9 cellular contexts compared by ENCODE assay signal in genomic region chr16:16143038-16143763, GRCh38.
DNase-seq lines count a peak whose midpoint lies in the region; ATAC-seq, FAIRE-seq and TF ChIP-seq lines count a peak whose summit lies in the region.
"Had no signal": no experiment of that assay in that cellular context is flagged by ENCODE, and none has a peak within 500 bp of the region (broad histone marks: within the 10 kb centered on the region; RNA-seq: fewer than 3 reads in every experiment).

No MANE protein-coding gene starts in this region.

- H3K27ac Mint-ChIP-seq in astrocyte (ENCODE audit: unreplicated experiment) (no peak overlapping the region), nephron progenitor cell (peak overlapping the region; percentile 71)
- H3K27ac Mint-ChIP-seq in effector memory CD8-positive, alpha-beta T cell, result peak overlapping the region in 1 of 2 donors; percentile 49

- no peak overlapping the region for H3K9ac ChIP-seq in astrocyte (ENCODE audit: low read length)

- H3K36me3 ChIP-seq in astrocyte (ENCODE audit: insufficient read depth, low read length), result peaks cover 15% of the 10 kb centered on the region

- no peak overlapping the region for H3K4me3 ChIP-seq in astrocyte (ENCODE audit: insufficient read depth, low read depth, low read length)

- H3K27ac ChIP-seq in astrocyte (ENCODE audit: low read depth, low read length), result no peak overlapping the region

- H3K4me3 Mint-ChIP-seq in astrocyte (ENCODE audit: unreplicated experiment) (no peak overlapping the region), nephron progenitor cell (no peak overlapping the region)
- no peak overlapping the region for H3K4me3 Mint-ChIP-seq in effector memory CD8-positive, alpha-beta T cell
- H3K4me3 Mint-ChIP-seq: CD8-positive, alpha-beta memory T cell had no signal

- H3K27me3 ChIP-seq in astrocyte (ENCODE audit: insufficient read depth, low read length), result no peaks in the 10 kb centered on the region

- peaks cover 23% of the 10 kb centered on the region for H3K36me3 Mint-ChIP-seq in astrocyte (ENCODE audit: low read depth, unreplicated experiment)
- H3K36me3 Mint-ChIP-seq in nephron progenitor cell (ENCODE audit: low read depth), result peaks cover 44% of the 10 kb centered on the region
- H3K36me3 Mint-ChIP-seq in effector memory CD8-positive, alpha-beta T cell (ENCODE audit: insufficient read depth), result peaks cover 49% of the 10 kb centered on the region

- FAIRE-seq in astrocyte (lab: Jason Lieb, UNC), result no peak

- TF ChIP-seq CTCF in astrocyte (IDR thresholded peaks at IDR 0.05; ENCODE audit: insufficient read depth, low read depth, low read length), result peak; percentile 10
- TF ChIP-seq CTCF in nephron progenitor cell (IDR thresholded peaks at IDR 0.05), result peak; percentile 16

- DNase-seq in NCI-H82 (lab: John Stamatoyannopoulos, UW) (peak; percentile 61), NCI-H82 treated with DMSO at 0.1 percent for 48 hours (lab: John Stamatoyannopoulos, UW; ENCODE audit: unreplicated experiment) (no peak), Kasumi-1 (lab: John Stamatoyannopoulos, UW) (peak; percentile 47 to 64), astrocyte (ENCODE audit: low read depth) (no peak), nephron progenitor cell (no peak), inferior parietal cortex (ENCODE audit: extremely low spot score) (no peak)
- no peak for DNase-seq in effector memory CD8-positive, alpha-beta T cell
- no peak for DNase-seq in central memory CD4-positive, alpha-beta T cell
- DNase-seq: CD8-positive, alpha-beta memory T cell had no signal

- H3K4me2 ChIP-seq in astrocyte (ENCODE audit: low read length), result no peak overlapping the region

- H3K4me1 Mint-ChIP-seq in astrocyte (ENCODE audit: low read depth, unreplicated experiment) (peaks cover 8% of the 10 kb centered on the region), nephron progenitor cell (no peaks in the 10 kb centered on the region)
- H3K4me1 Mint-ChIP-seq in effector memory CD8-positive, alpha-beta T cell (ENCODE audit: low read depth in 2 of 2), result no peaks in the 10 kb centered on the region

- H3K9me3 Mint-ChIP-seq in astrocyte (ENCODE audit: unreplicated experiment) (no peaks in the 10 kb centered on the region), nephron progenitor cell (no peaks in the 10 kb centered on the region)
- no peaks in the 10 kb centered on the region for H3K9me3 Mint-ChIP-seq in effector memory CD8-positive, alpha-beta T cell
- H3K9me3 Mint-ChIP-seq: CD8-positive, alpha-beta memory T cell had no signal

- H3K9me3 ChIP-seq in astrocyte (ENCODE audit: insufficient read depth, low read depth, low read length), result no peaks in the 10 kb centered on the region

- peaks cover 4% of the 10 kb centered on the region for H3K4me1 ChIP-seq in astrocyte (ENCODE audit: insufficient read depth, low read length)

- H3K79me2 ChIP-seq in astrocyte (ENCODE audit: insufficient read depth, low read length), result no peaks in the 10 kb centered on the region

- no peaks in the 10 kb centered on the region for H3K27me3 Mint-ChIP-seq in astrocyte (ENCODE audit: low read depth, unreplicated experiment)
- no peaks in the 10 kb centered on the region for H3K27me3 Mint-ChIP-seq in nephron progenitor cell (ENCODE audit: low read depth, poor library complexity)
- no peaks in the 10 kb centered on the region for H3K27me3 Mint-ChIP-seq in effector memory CD8-positive, alpha-beta T cell
- H3K27me3 Mint-ChIP-seq: CD8-positive, alpha-beta memory T cell had no signal

- no peak overlapping the region for H2AFZ ChIP-seq in astrocyte (ENCODE audit: low read depth, low read length)

- peaks cover 41% of the 10 kb centered on the region for H4K20me1 ChIP-seq in astrocyte (ENCODE audit: insufficient read depth, low read length)

- no peak for ATAC-seq in effector memory CD8-positive, alpha-beta T cell (replicated peaks)

Comparison
In these comparisons a context has a peak if more than half of its experiments do, and no peak if none do; other contexts are left out.
1. DNase-seq: peak in NCI-H82 (single experiment) and Kasumi-1 (2 of 2); none in NCI-H82 treated with DMSO at 0.1 percent for 48 hours (single experiment), astrocyte (single experiment), nephron progenitor cell (single experiment), inferior parietal cortex (single experiment), effector memory CD8-positive, alpha-beta T cell (0 of 3) and central memory CD4-positive, alpha-beta T cell (single experiment).